In genomic region chr10:34985823-34986222, GRCh38 we compare ENCODE assay signal across 13 cellular contexts.
A peak's percentile ranks its signal among the peaks of the same experiment; 100 is the strongest.
DNase-seq lines count a peak whose midpoint lies in the region; TF ChIP-seq lines count a peak whose summit lies in the region.
"Had no signal": no experiment of that assay in that cellular context is flagged by ENCODE, and none has a peak within 500 bp of the region (broad histone marks: within the 10 kb centered on the region; RNA-seq: fewer than 3 reads in every experiment).

No MANE protein-coding gene starts in this region.

- CTCF ChIA-PET in MCF 10A (lab: Yijun Ruan, JAX): interaction anchor here (0.6 to 2.6 kb wide), 3 partner anchors 9 to 210 kb away, joined by 4 to 7 read pairs (median 4); no protein-coding TSS in a partner anchor

- H3K4me3 ChIP-seq in esophagus muscularis mucosa (no peak overlapping the region), testis (no peak overlapping the region)
- H3K4me3 ChIP-seq: uterus had no signal

- TF ChIP-seq POLR2A in esophagus muscularis mucosa (IDR thresholded peaks at IDR 0.05; ENCODE audit: low read depth) (no peak), testis (IDR thresholded peaks at IDR 0.05) (no peak)

- no peak for TF ChIP-seq EP300 in esophagus muscularis mucosa (IDR thresholded peaks at IDR 0.05)

- peaks cover 8% of the 10 kb centered on the region for H3K9me3 Mint-ChIP-seq in MCF 10A (ENCODE audit: unreplicated experiment)

- H3K27me3 Mint-ChIP-seq in MCF 10A (ENCODE audit: insufficient read depth, unreplicated experiment): no peaks in the 10 kb centered on the region

- H3K4me1 Mint-ChIP-seq in MCF 10A (ENCODE audit: insufficient read depth, unreplicated experiment): no peaks in the 10 kb centered on the region

- POLR2A ChIA-PET in MCF 10A (lab: Yijun Ruan, JAX): no interaction called here

- no peak overlapping the region for H3K4me3 Mint-ChIP-seq in MCF 10A (ENCODE audit: unreplicated experiment)
- H3K4me3 Mint-ChIP-seq: CD8-positive, alpha-beta T cell; natural killer cell treated with Interleukin-12 subunit alpha and Interleukin-12 subunit beta and Interleukin-15 and Interleukin-18, amount 100 ng/mL, for 72 hours had no signal

- H3K36me3 ChIP-seq in esophagus muscularis mucosa (no peaks in the 10 kb centered on the region), testis (ENCODE audit: low read depth, missing control alignments) (no peaks in the 10 kb centered on the region)
- H3K36me3 ChIP-seq: uterus had no signal

- in situ Hi-C loops in T47D (cut with HindIII; ENCODE audit: low pct_unique_long_range_greater_than_20kb, low sequenced_read_pairs): no loop called here

- H3K36me3 Mint-ChIP-seq in MCF 10A (ENCODE audit: insufficient read depth, unreplicated experiment): no peaks in the 10 kb centered on the region
- H3K36me3 Mint-ChIP-seq: CD8-positive, alpha-beta T cell had no signal

- no peak overlapping the region for H3K27ac Mint-ChIP-seq in MCF 10A (ENCODE audit: low read depth, unreplicated experiment)
- H3K27ac Mint-ChIP-seq: CD8-positive, alpha-beta T cell; natural killer cell treated with Interleukin-12 subunit alpha and Interleukin-12 subunit beta and Interleukin-15 and Interleukin-18, amount 100 ng/mL, for 72 hours had no signal

- H3K27me3 ChIP-seq in esophagus muscularis mucosa (no peaks in the 10 kb centered on the region), testis (no peaks in the 10 kb centered on the region)
- H3K27me3 ChIP-seq: uterus had no signal

- peak; percentile 31 to 76 for DNase-seq in T47D (ENCODE audit: low read depth in 1 of 2, low spot score in 1 of 2)
- DNase-seq in MCF 10A (ENCODE audit: unreplicated experiment): no peak
- DNase-seq in NCI-H748 treated with DMSO at 0.1 percent for 48 hours (lab: John Stamatoyannopoulos, UW): peak; percentile 19
- no peak for DNase-seq in esophagus muscularis mucosa (ENCODE audit: extremely low spot score)
- peak; percentile 22 for DNase-seq in testis
- no peak for DNase-seq in dedifferentiated amniotic fluid mesenchymal stem cell (ENCODE audit: extremely low spot score)
- DNase-seq in UCSD-AML1 (lab: John Stamatoyannopoulos, UW; ENCODE audit: unreplicated experiment): no peak
- no peak for DNase-seq in T1000 (lab: John Stamatoyannopoulos, UW)
- DNase-seq: activated CD4-positive, alpha-beta T cell treated with anti-CD3 and anti-CD28 coated beads for 4 hours; CD8-positive, alpha-beta T cell; NCI-H510A treated with DMSO at 0.1 percent for 48 hours; uterus had no signal

- 62% methylated on average over 2 of the region's 2 CpGs for WGBS in esophagus muscularis mucosa
- 61 to 68% methylated on average over 2 of the region's 2 CpGs for WGBS in testis, 2 donors

- no peak for TF ChIP-seq CTCF in MCF 10A (IDR thresholded peaks at IDR 0.05; ENCODE audit: unreplicated experiment)
- peak in 2 of 3 experiments; percentile 17 to 42 for TF ChIP-seq CTCF in esophagus muscularis mucosa (IDR thresholded peaks at IDR 0.05)
- no peak for TF ChIP-seq CTCF in testis (IDR thresholded peaks at IDR 0.05)

- no TSS peak for BruUV-seq in MCF 10A (replicated peaks; lab: Mats Ljungman, UMichigan)

- no peaks in the 10 kb centered on the region for H3K4me1 ChIP-seq in esophagus muscularis mucosa
- no peaks in the 10 kb centered on the region for H3K4me1 ChIP-seq in testis
- H3K4me1 ChIP-seq: uterus had no signal

- no peak overlapping the region for H3K27ac ChIP-seq in esophagus muscularis mucosa (replicated peaks in 1 of 4)
- H3K27ac ChIP-seq in testis: no peak overlapping the region
- H3K27ac ChIP-seq: uterus had no signal

- H3K9me3 ChIP-seq in esophagus muscularis mucosa (peaks cover 0 to 20% (median 11%) of the 10 kb centered on the region in 4 donors), testis (no peaks in the 10 kb centered on the region)

- intact Hi-C loops in MCF 10A (cut with micrococcal nuclease): no loop called here
- intact Hi-C loops in esophagus muscularis mucosa (cut with DNase I): no loop called here
- intact Hi-C loops in testis (cut with DNase I; ENCODE audit: low total_unique reads): no loop called here

Comparison
In these comparisons a context has a peak if more than half of its experiments do, and no peak if none do; other contexts are left out.
1. DNase-seq: peak in T47D (2 of 2), NCI-H748 treated with DMSO at 0.1 percent for 48 hours (single experiment) and testis (single experiment); none in MCF 10A (single experiment), esophagus muscularis mucosa (single experiment), dedifferentiated amniotic fluid mesenchymal stem cell (single experiment), UCSD-AML1 (single experiment) and T1000 (single experiment).
2. CTCF ChIP-seq: peak in esophagus muscularis mucosa (2 of 3); none in MCF 10A (single experiment) and testis (0 of 3).